ENCODE assay signal across 8 cellular contexts in the genomic region with DNA sequence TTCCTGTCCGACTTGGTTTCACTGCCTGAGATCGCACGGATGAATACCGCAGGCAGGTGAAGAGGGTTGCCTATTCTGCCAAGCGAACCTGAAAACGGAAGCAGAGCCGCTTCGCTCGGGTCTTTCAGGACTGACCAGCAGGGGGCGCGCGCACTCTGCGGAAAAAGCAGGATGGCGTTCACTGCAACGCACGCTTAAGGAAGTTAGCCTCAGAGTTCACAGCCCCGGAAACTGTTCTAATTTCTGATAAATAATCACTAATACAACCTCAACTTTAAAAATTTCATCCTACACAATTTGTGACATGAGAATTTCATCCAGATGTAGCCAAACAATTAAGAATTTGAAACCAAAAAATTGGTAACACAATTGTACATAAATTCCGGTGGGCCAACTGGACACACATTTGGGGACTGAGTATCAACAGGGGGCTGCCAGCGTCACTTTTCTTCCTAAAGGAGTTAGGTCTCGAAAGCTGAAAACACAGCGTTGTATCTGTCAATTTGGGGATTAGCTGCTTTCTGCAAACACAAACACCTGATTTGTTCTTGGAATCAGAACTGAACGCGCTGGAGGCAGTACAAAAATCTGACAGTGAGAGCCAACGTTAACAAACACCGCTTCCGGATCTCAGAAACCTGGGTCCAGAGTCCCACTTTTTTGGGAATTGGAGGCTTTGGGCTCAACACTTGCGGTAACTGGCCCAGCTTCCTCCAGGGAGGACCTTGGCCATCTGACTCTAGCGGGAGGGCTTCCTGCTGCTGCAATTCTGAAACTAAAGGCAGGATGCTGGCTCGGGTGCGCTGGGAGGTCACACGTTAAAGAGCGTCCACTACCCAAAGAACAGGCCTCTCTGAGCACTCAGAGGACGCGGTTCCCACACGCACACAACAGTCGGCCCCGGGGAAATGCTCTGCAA. TPM values are rescaled to one million over a fixed set of nuclear protein-coding genes. Genes with fewer than 3 reads are reported as not detected.
A peak's percentile ranks its signal among the peaks of the same experiment; 100 is the strongest.
DNase-seq lines count a peak whose midpoint lies in the region; ATAC-seq, FAIRE-seq and TF ChIP-seq lines count a peak whose summit lies in the region.

No MANE protein-coding gene starts in this region.

- H4K5ac ChIP-seq in H1 (ENCODE audit: insufficient read length, low read depth, low read length): no peak overlapping the region

- H3K4me1 ChIP-seq in H1 (replicated peaks in 1 of 4; ENCODE audit: control insufficient read depth in 3 of 4, insufficient read depth in 4 of 4, low read length in 3 of 4): peaks cover 0 to 9% (median 4%) of the 10 kb centered on the region in 4 experiments; a peak in 5 of 7 replicates

- no peak overlapping the region for H3K4me3 ChIP-seq in AG09309 (ENCODE audit: control insufficient read depth, low read depth, low read length)
- H3K4me3 ChIP-seq in H1 (ENCODE audit: extremely low read depth in 1 of 4, insufficient read depth in 2 of 4, low read depth in 3 of 4, low read length in 4 of 4): no peak overlapping the region

- H4K8ac ChIP-seq in H1 (ENCODE audit: extremely low read depth, insufficient read depth, low read length): no peak overlapping the region

- no peak for TF ChIP-seq EP300 in H1 (IDR thresholded peaks at IDR 0.05; ENCODE audit: borderline replicate concordance in 1 of 2, low read depth in 2 of 2, low read length in 2 of 2)

- CTCF ChIA-PET in H1 (lab: Charles Lee; ENCODE audit: partially characterized antibody): interaction anchor here (0.6 to 8.8 kb wide), 37 partner anchors 10 to 1428 kb away, joined by 3 to 82 read pairs (median 4); a partner anchor contains a TSS

- FAIRE-seq in H1 (lab: Jason Lieb, UNC): peak; percentile 24

- no peak overlapping the region for H3K14ac ChIP-seq in H1 (ENCODE audit: insufficient read length)

- H3K36me3 ChIP-seq in H1 (ENCODE audit: control insufficient read depth in 2 of 4, insufficient read depth in 4 of 4, low read length in 3 of 4): no peaks in the 10 kb centered on the region

- H3K4ac ChIP-seq in H1 (replicated peaks; ENCODE audit: insufficient read length, low read depth, low read length): no peak overlapping the region

- no peak for TF ChIP-seq POLR2A in H1 (IDR thresholded peaks at IDR 0.05; ENCODE audit: control extremely low read depth in 1 of 2, low read depth in 2 of 2, low read length in 2 of 2)

- H3K23me2 ChIP-seq in H1 (ENCODE audit: low read depth, low read length): no peaks in the 10 kb centered on the region

- 48% methylated on average over 37 of the region's 37 CpGs; no CpG with 5 or more reads in 1 of the 2 experiments for WGBS in H1 (ENCODE audit: extremely low coverage in 1 of 2, insufficient coverage in 1 of 2, insufficient read length in 1 of 2, insufficient replicate concordance in 2 of 2, low coverage in 1 of 2, low lambda C conversion rate in 2 of 2, missing lambda C conversion rate in 1 of 2), 2 experiments

- no peak overlapping the region for H4K91ac ChIP-seq in H1 (replicated peaks; ENCODE audit: insufficient read length, low read length)

- no peaks in the 10 kb centered on the region for H3K79me2 ChIP-seq in H1 (ENCODE audit: control insufficient read depth in 1 of 2, insufficient read depth in 2 of 2, low read length in 2 of 2)

- no peak overlapping the region for H3K27ac ChIP-seq in H1 (ENCODE audit: low read depth, low read length)

- no peak overlapping the region for H3K4me2 ChIP-seq in H1 (ENCODE audit: insufficient read depth in 1 of 2, low read depth in 2 of 2, low read length in 2 of 2)

- no peak for DNase-seq in AG09309 (ENCODE audit: low read depth)
- DNase-seq in NK-92 treated with Interleukin-12 subunit alpha and Interleukin-12 subunit beta, amount 100 ng/mL, for 24 hours (lab: John Stamatoyannopoulos, UW): peak; percentile 53
- DNase-seq in activated CD8-positive, alpha-beta memory T cell treated with anti-CD3 and anti-CD28 coated beads for 24 hours: peak; percentile 98
- peak; percentile 60 to 98 for DNase-seq in H1 (ENCODE audit: low read depth in 1 of 2, low spot score in 2 of 2)
- DNase-seq in middle frontal gyrus (ENCODE audit: extremely low spot score, low spot score): peak; percentile 62
- peak; percentile 67 to 71 for DNase-seq in stimulated activated CD8-positive, alpha-beta memory T cell treated with anti-CD3 and anti-CD28 coated beads, Interleukin-15, amount 100 ng/mL, for 48 hours (ENCODE audit: low read depth in 2 of 2)

- H3K56ac ChIP-seq in H1 (replicated peaks; ENCODE audit: insufficient read length, low read depth, low read length): no peak overlapping the region

- H4K20me1 ChIP-seq in H1 (replicated peaks in 1 of 2; ENCODE audit: control insufficient read depth in 1 of 2, insufficient read depth in 2 of 2, low read length in 2 of 2): no peaks in the 10 kb centered on the region

- no peak overlapping the region for H2BK12ac ChIP-seq in H1 (ENCODE audit: low read depth, low read length)

- TF ChIP-seq RAD21 in H1 (IDR thresholded peaks at IDR 0.05 in 1 of 2, conservative IDR thresholded peaks at IDR 0.05 in 1 of 2; ENCODE audit: low read depth in 2 of 2, low read length in 2 of 2): peak; percentile 96 to 97

- no peak overlapping the region for H3K23ac ChIP-seq in H1 (ENCODE audit: insufficient read length)

- no peak overlapping the region for H2AK5ac ChIP-seq in H1 (ENCODE audit: low read depth, low read length)

- no peak overlapping the region for H3K18ac ChIP-seq in H1 (ENCODE audit: extremely low read depth, low read length)

- H2BK15ac ChIP-seq in H1 (ENCODE audit: low read length): no peak overlapping the region

- 0 out of 2 replicates have a peak overlapping the region, but pooled peaks have one; percentile 55 for H2AFZ ChIP-seq in H1 (ENCODE audit: low read length)

- no peak overlapping the region for H2BK20ac ChIP-seq in H1 (ENCODE audit: low read length)

- H3K79me1 ChIP-seq in H1 (ENCODE audit: low read depth, low read length): no peaks in the 10 kb centered on the region

- TF ChIP-seq CTCF in AG09309 (IDR thresholded peaks at IDR 0.05; ENCODE audit: control insufficient read depth, insufficient read depth, low read depth, low read length, missing control alignments) (peak; percentile 95), H1 (IDR thresholded peaks at IDR 0.05; ENCODE audit: control extremely low read depth in 1 of 3, insufficient read depth in 1 of 3, low read depth in 1 of 3, low read length in 3 of 3) (peak in 2 of 3 experiments; percentile 91 to 94; a peak in 3 of 4 replicates)

- H3K9ac ChIP-seq in H1 (replicated peaks in 1 of 4; ENCODE audit: extremely low read depth in 1 of 4, low read depth in 3 of 4, low read length in 3 of 4): no peak overlapping the region

- ATAC-seq in GM18870 (IDR thresholded peaks at IDR 0.05; ENCODE audit: unreplicated experiment) (peak; percentile 44), HG03432 (IDR thresholded peaks at IDR 0.05; ENCODE audit: unreplicated experiment) (peak; percentile 69)

- no peak overlapping the region for H2BK120ac ChIP-seq in H1 (replicated peaks; ENCODE audit: low read depth, low read length)

- H2BK5ac ChIP-seq in H1 (ENCODE audit: low read depth, low read length): no peak overlapping the region

- peaks cover 0 to 2% (median 0%) of the 10 kb centered on the region in 4 experiments; a peak in 1 of 7 replicates for H3K27me3 ChIP-seq in H1 (replicated peaks in 1 of 4; ENCODE audit: control insufficient read depth in 3 of 4, extremely low read depth in 1 of 4, insufficient read depth in 3 of 4, low read length in 3 of 4)

- H3K9me3 ChIP-seq in H1 (ENCODE audit: insufficient read depth in 2 of 2, low read depth in 1 of 2, low read length in 1 of 2): no peaks in the 10 kb centered on the region

- POLR2A ChIA-PET in H1 (lab: Charles Lee; ENCODE audit: partially characterized antibody): interaction anchor here (1.2 to 1.3 kb wide), 2 partner anchors 106 to 278 kb away, joined by 3 to 4 read pairs; a partner anchor contains a TSS

TF ChIP-seq in H1, 55 proteins besides CTCF, POLR2A, EP300 and RAD21 (continues in another document):
- no peak for TF ChIP-seq EZH2 (IDR thresholded peaks at IDR 0.05; ENCODE audit: low read depth, low read length, severe bottlenecking)
- peak; percentile 3; the same call in 1 of the 2 replicates for TF ChIP-seq JUN (IDR thresholded peaks at IDR 0.05; ENCODE audit: low read depth, low read length)
- no peak for TF ChIP-seq PHF8 (conservative IDR thresholded peaks at IDR 0.05; ENCODE audit: low read depth, low read length)
- TF ChIP-seq CEBPB (IDR thresholded peaks at IDR 0.05; ENCODE audit: low read depth, low read length): peak; percentile 30; the same call in 1 of the 2 replicates

RNA-seq across cellular contexts. Expression of a gene that starts 8.8 kb away (rescaled TPM):
- total RNA-seq in H1 (2021; fragmentation: NEBNext Ultra II Directional; extraction: Animal tissue kit (Norgen Biotek cat#: 25700)): 1.7 TPM in 2 replicates
- 2.0 and 2.1 TPM in 2 replicates for polyA plus RNA-seq in H1 (2011; rRNA removed)
- 1.1 TPM for polyA plus RNA-seq in H1 (2011; cell fraction: cytosol; rRNA removed)
- 1.6 TPM for polyA plus RNA-seq in H1 (2011; cell fraction: nucleus; rRNA removed)
- polyA plus RNA-seq in H1 (2012, experiment 1 of 2): 2.2 to 3.2 TPM (median 2.6 TPM) in 4 replicates
- 3.2 TPM for polyA plus RNA-seq in H1 (2012, experiment 2 of 2)
- 1.5 TPM for polyA plus RNA-seq in H1 (2013, experiment 1 of 2)
- 1.6 TPM for polyA plus RNA-seq in H1 (2013, experiment 2 of 2)
- polyA minus RNA-seq in H1 (2011; rRNA and poly(A)+ RNA removed): 0.95 and 1.1 TPM in 2 replicates
- polyA minus RNA-seq in H1 (2011; cell fraction: cytosol; rRNA and poly(A)+ RNA removed): 1.8 TPM
- polyA minus RNA-seq in H1 (2011; cell fraction: nucleus; rRNA and poly(A)+ RNA removed): 1.9 TPM
